17 cellular contexts compared by ENCODE assay signal in genomic region chr6:16383607-16384206, GRCh38.
DNase-seq lines count a peak whose midpoint lies in the region; ATAC-seq and TF ChIP-seq lines count a peak whose summit lies in the region.
"Had no signal": no experiment of that assay in that cellular context is flagged by ENCODE, and none has a peak within 500 bp of the region (broad histone marks: within the 10 kb centered on the region; RNA-seq: fewer than 3 reads in every experiment).

No MANE protein-coding gene starts in this region.

- H3K27me3 ChIP-seq in right cardiac atrium (ENCODE audit: control insufficient read depth, insufficient read depth) (no peaks in the 10 kb centered on the region), right lobe of liver (no peaks in the 10 kb centered on the region), gastrocnemius medialis (no peaks in the 10 kb centered on the region)
- H3K27me3 ChIP-seq: BLaER1 treated with 17β-estradiol and CSF1 and Interleukin-3, amounts not matched to agents 10 nM and 100 nM had no signal

- TF ChIP-seq POLR2A in right lobe of liver (IDR thresholded peaks at IDR 0.05) (no peak), gastrocnemius medialis (IDR thresholded peaks at IDR 0.05) (no peak)

- in situ Hi-C loops in gastrocnemius medialis (cut with MboI; ENCODE audit: low sequenced_read_pairs in 4 of 4) = no loop called here

- H3K36me3 ChIP-seq in right lobe of liver (no peaks in the 10 kb centered on the region), gastrocnemius medialis (no peaks in the 10 kb centered on the region)

- intact Hi-C loops in Right ventricle myocardium superior (cut with DNase I) = no loop called here
- intact Hi-C loops in right cardiac atrium (cut with DNase I) = no loop called here
- intact Hi-C loops in right lobe of liver (cut with DNase I) = no loop called here
- intact Hi-C loops in gastrocnemius medialis (cut with DNase I; ENCODE audit: low total_unique reads) = no loop called here

- ATAC-seq in Right ventricle myocardium superior (ENCODE audit: poor library complexity) (peak; percentile 28), right cardiac atrium (no peak), right lobe of liver (peak; percentile 65 to 90 (median 76)), gastrocnemius medialis (peak; percentile 58 to 71), HG02571 (IDR thresholded peaks at IDR 0.05; ENCODE audit: unreplicated experiment) (no peak)

- TF ChIP-seq CTCF in right lobe of liver (IDR thresholded peaks at IDR 0.05) (no peak), gastrocnemius medialis (IDR thresholded peaks at IDR 0.05 in 4 of 5, conservative IDR thresholded peaks at IDR 0.05 in 1 of 5) (no peak)

- no peaks in the 10 kb centered on the region for H3K4me1 ChIP-seq in right cardiac atrium (ENCODE audit: control insufficient read depth, insufficient read depth, low read length)
- peaks cover 0 to 10% (median 4%) of the 10 kb centered on the region in 4 donors for H3K4me1 ChIP-seq in right lobe of liver
- H3K4me1 ChIP-seq in gastrocnemius medialis = peaks cover 18 to 24% of the 10 kb centered on the region in 2 donors
- H3K4me1 ChIP-seq: BLaER1 treated with 17β-estradiol and CSF1 and Interleukin-3, amounts not matched to agents 10 nM and 100 nM had no signal

- H3K4me3 ChIP-seq in right cardiac atrium (ENCODE audit: low read length) = no peak overlapping the region
- no peak overlapping the region for H3K4me3 ChIP-seq in right lobe of liver
- H3K4me3 ChIP-seq in gastrocnemius medialis = no peak overlapping the region
- H3K4me3 ChIP-seq: BLaER1 treated with 17β-estradiol and CSF1 and Interleukin-3, amounts not matched to agents 10 nM and 100 nM had no signal

- H3K9me3 ChIP-seq in right cardiac atrium (ENCODE audit: control insufficient read depth, low read length) (no peaks in the 10 kb centered on the region), right lobe of liver (no peaks in the 10 kb centered on the region), gastrocnemius medialis (no peaks in the 10 kb centered on the region)

- no peak for DNase-seq in Right ventricle myocardium superior
- no peak for DNase-seq in right cardiac atrium
- DNase-seq in islet precursor cell = peak; percentile 11
- DNase-seq in right lobe of liver = no peak
- no peak for DNase-seq in gastrocnemius medialis
- DNase-seq in amygdala (lab: John Stamatoyannopoulos, UW) = no peak
- DNase-seq in cerebellar nuclear complex (lab: John Stamatoyannopoulos, UW) = no peak
- DNase-seq: 8988T; ACHN; CD4-positive, CD25-positive, alpha-beta regulatory T cell; DMS53; GF-D8; GOT3; H9 had no signal

- WGBS in right cardiac atrium = 90% methylated on average over 5 of the region's 5 CpGs
- WGBS in right lobe of liver (ENCODE audit: insufficient coverage, low coverage, low lambda C conversion rate, missing lambda C conversion rate) = 47% methylated on average over 5 of the region's 5 CpGs

- H3K27ac ChIP-seq in right cardiac atrium (ENCODE audit: low read length) = no peak overlapping the region
- no peak overlapping the region for H3K27ac ChIP-seq in right lobe of liver
- H3K27ac ChIP-seq in gastrocnemius medialis = peak overlapping the region in 2 of 4 donors; percentile 52 to 63
- H3K27ac ChIP-seq: BLaER1 treated with 17β-estradiol and CSF1 and Interleukin-3, amounts not matched to agents 10 nM and 100 nM; HL-60 had no signal

Comparison
In these comparisons a context has a peak if more than half of its experiments do, and no peak if none do; other contexts are left out.
1. ATAC-seq: peak in Right ventricle myocardium superior (single experiment), right lobe of liver (4 of 4) and gastrocnemius medialis (2 of 2); none in right cardiac atrium (0 of 2) and HG02571 (single experiment).